27 cellular contexts compared by ENCODE assay signal in genomic region chr6:2047855-2048254, GRCh38.
"Had no signal": no experiment of that assay in that cellular context is flagged by ENCODE, and none has a peak within 500 bp of the region (broad histone marks: within the 10 kb centered on the region; RNA-seq: fewer than 3 reads in every experiment).

No MANE protein-coding gene starts in this region.

- H3K4me3 ChIP-seq: colonic mucosa, left ventricle myocardium inferior, lung, neural progenitor cell, psoas muscle, smooth muscle cell, stomach, thyroid gland, upper lobe of right lung had no signal

- H3K9ac ChIP-seq: neural progenitor cell, parathyroid adenoma had no signal

- H3K36me3 ChIP-seq: colonic mucosa, left ventricle myocardium inferior, neural progenitor cell, thyroid gland, upper lobe of right lung had no signal

- H3K79me2 ChIP-seq: parathyroid adenoma had no signal

- H3K9me3 ChIP-seq: colonic mucosa, stomach, thyroid gland, upper lobe of right lung had no signal

- H2AFZ ChIP-seq: neural progenitor cell, parathyroid adenoma had no signal

- H3K27ac ChIP-seq: colonic mucosa, left ventricle myocardium inferior, neural progenitor cell, parathyroid adenoma, psoas muscle, stomach, thyroid gland, upper lobe of right lung had no signal

- H3K4me2 ChIP-seq: neural progenitor cell, smooth muscle cell had no signal

- DNase-seq: activated CD4-positive, alpha-beta T cell treated with anti-CD3 and anti-CD28 coated beads for 36 hours; activated CD4-positive, CD25-positive, alpha-beta regulatory T cell; activated CD8-positive, alpha-beta memory T cell treated with anti-CD3 and anti-CD28 coated beads, Interleukin-2, amount 10 ng/mL, durations not matched to agents 7 days and 5 days; activated CD8-positive, alpha-beta T cell treated with anti-CD3 and anti-CD28 coated beads, Interleukin-2, amount 10 ng/mL, durations not matched to agents 7 days and 5 days; activated T-cell treated with anti-CD3 and anti-CD28 coated beads, Interleukin-2, amount 50 U/mL, for 48 hours; anterior cingulate cortex; colonic mucosa; effector CD8-positive, alpha-beta T cell; erythroblast; left ventricle myocardium inferior; mesendoderm; natural killer cell; occipital lobe; psoas muscle; stimulated activated CD4-positive, alpha-beta T cell treated with anti-CD3 and anti-CD28 coated beads, Interleukin-15, amount 100 ng/mL, for 24 hours; stimulated activated CD4-positive, alpha-beta T cell treated with anti-CD3 and anti-CD28 coated beads, Interleukin-2, amount 100 ng/mL, for 24 hours; stimulated activated naive B cell treated with anti-CD40 and anti-IgM and Interleukin-4, amounts not matched to agents 10 μg/mL and 1 μg/mL and 100 μg/mL, for 72 hours; stomach; thyroid gland; upper lobe of right lung had no signal

- FAIRE-seq: frontal cortex, islet of Langerhans had no signal

- H3K4me1 ChIP-seq: colonic mucosa, left ventricle myocardium inferior, neural progenitor cell, parathyroid adenoma, psoas muscle, stomach, thyroid gland, upper lobe of right lung had no signal

- H3K27me3 ChIP-seq: colonic mucosa, neural progenitor cell, stomach, thyroid gland, upper lobe of right lung had no signal

- ATAC-seq: activated CD4-positive, alpha-beta T cell treated with anti-CD3 and anti-CD28 coated beads for 36 hours; activated CD8-positive, alpha-beta memory T cell treated with anti-CD3 and anti-CD28 coated beads, Interleukin-2, amount 10 ng/mL, durations not matched to agents 7 days and 5 days; activated CD8-positive, alpha-beta T cell treated with anti-CD3 and anti-CD28 coated beads, Interleukin-2, amount 10 ng/mL, durations not matched to agents 7 days and 5 days; activated naive CD4-positive, alpha-beta T cell treated with anti-CD3 and anti-CD28 coated beads, Interleukin-2, amount 50 U/mL, for 72 hours; natural killer cell; psoas muscle; stimulated activated naive B cell treated with anti-CD40 and anti-IgM and Interleukin-4, amounts not matched to agents 10 μg/mL and 1 μg/mL and 100 μg/mL, for 72 hours; upper lobe of right lung had no signal
